In the genomic region with DNA sequence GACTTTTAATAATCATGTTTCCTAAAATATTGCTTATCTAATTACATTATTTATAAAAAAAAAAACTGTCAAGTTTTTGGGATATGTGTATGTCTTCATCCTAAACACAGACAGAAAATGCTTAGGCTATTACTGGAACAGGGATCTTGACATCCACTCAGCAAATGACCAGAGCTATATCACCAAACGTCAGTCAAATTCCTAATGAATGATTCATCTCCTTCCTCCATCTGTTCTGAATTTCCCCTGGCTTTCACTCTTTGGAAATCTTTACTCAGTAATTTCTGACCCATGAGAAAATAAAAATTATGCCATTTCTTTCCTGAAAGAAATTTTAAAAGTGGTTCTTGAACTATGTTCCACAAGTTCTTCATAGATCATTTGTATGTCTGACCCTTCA, we compare ENCODE assay signal across 12 cellular contexts.
A peak's percentile ranks its signal among the peaks of the same experiment; 100 is the strongest.
DNase-seq lines count a peak whose midpoint lies in the region; ATAC-seq, FAIRE-seq and TF ChIP-seq lines count a peak whose summit lies in the region.
"Had no signal": no experiment of that assay in that cellular context is flagged by ENCODE, and none has a peak within 500 bp of the region (broad histone marks: within the 10 kb centered on the region; RNA-seq: fewer than 3 reads in every experiment).

No MANE protein-coding gene starts in this region.

- no peaks in the 10 kb centered on the region for H3K36me3 Mint-ChIP-seq in activated CD4-positive, alpha-beta T cell treated with anti-CD3 and anti-CD28 coated beads for 36 hours (ENCODE audit: low read depth)

- H3K4me3 Mint-ChIP-seq in activated CD4-positive, alpha-beta T cell treated with anti-CD3 and anti-CD28 coated beads for 36 hours = no peak overlapping the region

- H3K36me3 ChIP-seq in WERI-Rb-1 = no peaks in the 10 kb centered on the region

- no peak overlapping the region for H3K27ac ChIP-seq in WERI-Rb-1
- H3K27ac ChIP-seq: C4-2B had no signal

- no peak for ATAC-seq in activated CD4-positive, alpha-beta T cell treated with anti-CD3 and anti-CD28 coated beads for 36 hours

- POLR2A ChIA-PET in activated CD4-positive, alpha-beta T cell treated with anti-CD3 and anti-CD28 coated beads for 36 hours (lab: Charles Lee) = no interaction called here

- CTCF ChIA-PET in activated CD4-positive, alpha-beta T cell treated with anti-CD3 and anti-CD28 coated beads for 36 hours (lab: Charles Lee) = interaction anchor here (0.6 to 0.7 kb wide), 2 partner anchors 1400 to 1945 kb away, joined by 3 to 7 read pairs; no protein-coding TSS in a partner anchor

- H3K9me3 ChIP-seq in WERI-Rb-1 (ENCODE audit: severe bottlenecking) = no peaks in the 10 kb centered on the region

- intact Hi-C loops in activated CD4-positive, alpha-beta T cell treated with anti-CD3 and anti-CD28 coated beads for 36 hours (cut with DNase I, micrococcal nuclease) = no loop called here

- no peak for FAIRE-seq in frontal cortex (lab: Jason Lieb, UNC)

- peak; percentile 27 for DNase-seq in AG09319 (ENCODE audit: extremely low read depth, low read depth)
- DNase-seq in M059J (ENCODE audit: low read depth) = peak; percentile 17
- peak; percentile 87 to 93 for DNase-seq in cardiac fibroblast (ENCODE audit: low read depth in 2 of 2)
- DNase-seq in kidney glomerular epithelial cell (lab: John Stamatoyannopoulos, UW) = peak; percentile 85
- no peak for DNase-seq in activated CD4-positive, alpha-beta T cell treated with anti-CD3 and anti-CD28 coated beads for 36 hours
- DNase-seq in ecto neural progenitor cell (ENCODE audit: low spot score) = no peak
- no peak for DNase-seq in frontal cortex (ENCODE audit: low spot score in 2 of 2)
- no peak for DNase-seq in WERI-Rb-1
- DNase-seq: activated T-cell treated with anti-CD3 and anti-CD28 coated beads, Interleukin-2, amount 50 U/mL, for 48 hours; cortex of kidney; stimulated activated CD8-positive, alpha-beta memory T cell treated with anti-CD3 and anti-CD28 coated beads, Interleukin-4, amount 100 ng/mL, for 48 hours had no signal

- H3K4me3 ChIP-seq in cardiac fibroblast (replicated peaks in 1 of 2; ENCODE audit: low read depth in 2 of 2, low read length in 2 of 2) (no peak overlapping the region), WERI-Rb-1 (ENCODE audit: low read depth, low read length) (no peak overlapping the region)

- H3K9me3 Mint-ChIP-seq in activated CD4-positive, alpha-beta T cell treated with anti-CD3 and anti-CD28 coated beads for 36 hours (ENCODE audit: low read depth) = peaks cover 5% of the 10 kb centered on the region

- no peaks in the 10 kb centered on the region for H3K27me3 ChIP-seq in WERI-Rb-1 (ENCODE audit: insufficient read depth, low read depth, severe bottlenecking)

- no peak overlapping the region for H3K27ac Mint-ChIP-seq in activated CD4-positive, alpha-beta T cell treated with anti-CD3 and anti-CD28 coated beads for 36 hours

- H3K27me3 Mint-ChIP-seq in activated CD4-positive, alpha-beta T cell treated with anti-CD3 and anti-CD28 coated beads for 36 hours = no peaks in the 10 kb centered on the region

- no peaks in the 10 kb centered on the region for H3K4me1 Mint-ChIP-seq in activated CD4-positive, alpha-beta T cell treated with anti-CD3 and anti-CD28 coated beads for 36 hours

- no peak for TF ChIP-seq CTCF in AG09319 (IDR thresholded peaks at IDR 0.05; ENCODE audit: low read depth, low read length)
- TF ChIP-seq CTCF in cardiac fibroblast (IDR thresholded peaks at IDR 0.05; ENCODE audit: low read depth, low read length) = no peak
- TF ChIP-seq CTCF in WERI-Rb-1 (IDR thresholded peaks at IDR 0.05; ENCODE audit: low read depth, low read length) = no peak

Comparison
In these comparisons a context has a peak if more than half of its experiments do, and no peak if none do; other contexts are left out.
1. DNase-seq: peak in AG09319 (single experiment), M059J (single experiment), cardiac fibroblast (2 of 2) and kidney glomerular epithelial cell (single experiment); none in activated CD4-positive, alpha-beta T cell treated with anti-CD3 and anti-CD28 coated beads for 36 hours (single experiment), ecto neural progenitor cell (single experiment), frontal cortex (0 of 2) and WERI-Rb-1 (single experiment).